ENCODE assay signal across 9 cellular contexts in the genomic region with DNA sequence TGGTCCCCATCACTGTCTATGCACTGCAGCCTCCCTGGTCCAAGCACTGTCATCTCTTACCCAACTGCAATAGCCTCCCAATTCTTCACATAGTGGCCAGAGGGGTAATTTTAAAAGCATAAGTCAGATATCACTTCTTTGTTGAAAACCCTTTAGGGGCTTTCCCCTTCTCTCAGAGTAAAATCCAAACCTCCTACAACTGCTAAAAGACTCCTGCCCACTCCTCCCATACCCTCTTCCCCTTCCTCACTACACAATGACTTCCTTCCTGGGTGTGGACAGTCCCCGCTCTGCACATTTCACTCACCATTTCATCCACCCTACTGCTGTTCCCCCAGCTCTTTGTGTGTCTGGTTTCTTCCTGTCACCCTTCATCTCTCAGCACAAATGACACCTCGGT.
DNase-seq lines count a peak whose midpoint lies in the region; ATAC-seq and TF ChIP-seq lines count a peak whose summit lies in the region.
"Had no signal": no experiment of that assay in that cellular context is flagged by ENCODE, and none has a peak within 500 bp of the region (broad histone marks: within the 10 kb centered on the region; RNA-seq: fewer than 3 reads in every experiment).

No MANE protein-coding gene starts in this region.

- H3K4me1 Mint-ChIP-seq in effector memory CD8-positive, alpha-beta T cell (ENCODE audit: low read depth in 2 of 2) = peaks cover 26 to 64% of the 10 kb centered on the region in 2 donors

- no peaks in the 10 kb centered on the region for H3K36me3 ChIP-seq in brain microvascular endothelial cell (replicated peaks)

- H3K9me3 Mint-ChIP-seq in effector memory CD8-positive, alpha-beta T cell = no peaks in the 10 kb centered on the region
- H3K9me3 Mint-ChIP-seq: naive thymus-derived CD8-positive, alpha-beta T cell had no signal

- ATAC-seq in GM18868 (IDR thresholded peaks at IDR 0.05; ENCODE audit: unreplicated experiment) = peak; percentile 58
- ATAC-seq in GM21529 (IDR thresholded peaks at IDR 0.05; ENCODE audit: unreplicated experiment) = peak; percentile 70
- peak; percentile 66 for ATAC-seq in HG03378 (IDR thresholded peaks at IDR 0.05; ENCODE audit: unreplicated experiment)
- peak; percentile 71 for ATAC-seq in effector memory CD8-positive, alpha-beta T cell (replicated peaks)

- H3K27ac ChIP-seq in brain microvascular endothelial cell = no peak overlapping the region

- H3K4me3 Mint-ChIP-seq in effector memory CD8-positive, alpha-beta T cell = peak overlapping the region; percentile 9 to 65

- in situ Hi-C loops in brain microvascular endothelial cell (cut with HindIII; ENCODE audit: low pct_ligation_motif_present, low sequenced_read_pairs) = no loop called here

- TF ChIP-seq CTCF in brain microvascular endothelial cell (IDR thresholded peaks at IDR 0.05; ENCODE audit: low read depth, low read length, missing control alignments) = no peak

- H3K36me3 Mint-ChIP-seq in effector memory CD8-positive, alpha-beta T cell (ENCODE audit: insufficient read depth) = peaks cover 17% of the 10 kb centered on the region

- H3K27ac Mint-ChIP-seq in effector memory CD8-positive, alpha-beta T cell = peak overlapping the region; percentile 18 to 88

- DNase-seq in effector memory CD8-positive, alpha-beta T cell = peak in 1 of 3 experiments; percentile 10
- DNase-seq in AG08395 (ENCODE audit: low spot score) (no peak), amygdala (lab: John Stamatoyannopoulos, UW) (no peak), brain microvascular endothelial cell (no peak)
- DNase-seq: naive thymus-derived CD8-positive, alpha-beta T cell; NCI-H146 had no signal

- H3K4me3 ChIP-seq in brain microvascular endothelial cell (ENCODE audit: low read depth, low read length) = no peak overlapping the region

- H3K27me3 ChIP-seq in brain microvascular endothelial cell (replicated peaks) = peaks cover 11% of the 10 kb centered on the region

- no peaks in the 10 kb centered on the region for H3K27me3 Mint-ChIP-seq in effector memory CD8-positive, alpha-beta T cell
